22 cellular contexts compared by ENCODE assay signal in the genomic region with DNA sequence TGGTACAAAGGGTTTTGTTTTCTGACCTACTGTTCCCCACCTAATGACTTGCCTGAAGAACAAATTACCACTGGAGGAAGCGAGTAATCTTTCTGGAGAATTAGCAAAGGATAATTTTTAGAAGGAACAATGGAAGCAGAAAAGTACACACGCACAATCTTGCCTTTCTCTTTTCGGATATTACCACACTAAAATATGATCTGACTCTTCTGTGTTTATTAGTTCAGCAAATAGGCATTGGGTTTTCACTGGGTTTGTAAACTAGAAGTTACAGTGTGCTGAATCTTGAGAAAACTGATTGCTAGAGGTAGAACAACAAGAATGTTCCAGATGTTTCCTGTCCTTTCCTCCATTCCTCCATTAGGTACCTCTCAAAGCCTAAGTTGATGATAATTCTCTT.
DNase-seq lines count a peak whose midpoint lies in the region; ATAC-seq, FAIRE-seq and TF ChIP-seq lines count a peak whose summit lies in the region.
"Had no signal": no experiment of that assay in that cellular context is flagged by ENCODE, and none has a peak within 500 bp of the region (broad histone marks: within the 10 kb centered on the region; RNA-seq: fewer than 3 reads in every experiment).

No MANE protein-coding gene starts in this region.

- TF ChIP-seq CTCF in GM23338 (conservative IDR thresholded peaks at IDR 0.05; ENCODE audit: low read depth in 2 of 2) (no peak), endothelial cell of umbilical vein (IDR thresholded peaks at IDR 0.05; ENCODE audit: extremely low read depth in 1 of 2, insufficient read depth in 1 of 2, low read depth in 1 of 2, low read length in 2 of 2) (no peak), body of pancreas (IDR thresholded peaks at IDR 0.05) (no peak)

- no peaks in the 10 kb centered on the region for H3K27me3 Mint-ChIP-seq in GM23338 (ENCODE audit: insufficient read depth, low read depth, poor library complexity)
- H3K27me3 Mint-ChIP-seq: B cell; CD4-positive, alpha-beta T cell had no signal

- dilution Hi-C loops in endothelial cell of umbilical vein (cut with MboI; ENCODE audit: extremely low pct_ligation_motif_present, low sequenced_read_pairs), result no loop called here

- peak; percentile 15 for FAIRE-seq in endothelial cell of umbilical vein (lab: Jason Lieb, UNC)
- FAIRE-seq: A549, D721Med, G401.6, GM12891, GM19239 had no signal

- TF ChIP-seq POLR2A in endothelial cell of umbilical vein (IDR thresholded peaks at IDR 0.05; ENCODE audit: low read depth, low read length) (no peak), body of pancreas (IDR thresholded peaks at IDR 0.05) (no peak)

- CTCF ChIA-PET in endothelial cell of umbilical vein (lab: Charles Lee), result interaction anchor here (1.3 to 3.8 kb wide), 2 partner anchors 334 to 361 kb away, joined by 6 to 133 read pairs; no protein-coding TSS in a partner anchor

- H3K9me2 ChIP-seq in GM23338 (ENCODE audit: insufficient read depth), result no peaks in the 10 kb centered on the region

- no peaks in the 10 kb centered on the region for H3K9me1 ChIP-seq in endothelial cell of umbilical vein (replicated peaks; ENCODE audit: control insufficient read depth, extremely low read depth, insufficient read depth, low read length)

- H3K4me1 Mint-ChIP-seq in GM23338, result no peaks in the 10 kb centered on the region
- H3K4me1 Mint-ChIP-seq: B cell had no signal

- H3K27ac ChIP-seq in GM23338 (ENCODE audit: low read depth), result no peak overlapping the region
- H3K27ac ChIP-seq in endothelial cell of umbilical vein (ENCODE audit: insufficient read depth, low read depth, low read length), result peak overlapping the region; percentile 40
- H3K27ac ChIP-seq in body of pancreas, result no peak overlapping the region
- H3K27ac ChIP-seq: 22Rv1; A549; BLaER1 treated with 17β-estradiol and CSF1 and Interleukin-3, amounts not matched to agents 10 nM and 100 nM; C4-2B had no signal

- no peaks in the 10 kb centered on the region for H3K27me3 ChIP-seq in GM23338 (ENCODE audit: insufficient read depth)
- H3K27me3 ChIP-seq in endothelial cell of umbilical vein (ENCODE audit: control insufficient read depth in 2 of 2, insufficient read depth in 2 of 2, low read length in 2 of 2), result no peaks in the 10 kb centered on the region
- no peaks in the 10 kb centered on the region for H3K27me3 ChIP-seq in body of pancreas
- H3K27me3 ChIP-seq: BLaER1 treated with 17β-estradiol and CSF1 and Interleukin-3, amounts not matched to agents 10 nM and 100 nM had no signal

- POLR2A ChIA-PET in endothelial cell of umbilical vein (lab: Charles Lee), result no interaction called here

- no peaks in the 10 kb centered on the region for H3K9me3 ChIP-seq in endothelial cell of umbilical vein (replicated peaks; ENCODE audit: control insufficient read depth, insufficient read depth, low read length)
- no peaks in the 10 kb centered on the region for H3K9me3 ChIP-seq in body of pancreas
- H3K9me3 ChIP-seq: A549; BLaER1 treated with 17β-estradiol and CSF1 and Interleukin-3, amounts not matched to agents 10 nM and 100 nM; Caco-2 had no signal

- H3F3A ChIP-seq in GM23338 (replicated peaks; ENCODE audit: low read depth), result no peaks in the 10 kb centered on the region

- no peaks in the 10 kb centered on the region for H3K79me2 ChIP-seq in GM23338 (replicated peaks; ENCODE audit: insufficient read depth)
- no peaks in the 10 kb centered on the region for H3K79me2 ChIP-seq in endothelial cell of umbilical vein (ENCODE audit: control insufficient read depth, insufficient read depth, low read length)

- ATAC-seq in GM23338 (no peak), body of pancreas (no peak)
- ATAC-seq: A549; CD8-positive, alpha-beta T cell had no signal

- H3K27ac Mint-ChIP-seq in GM23338, result peak overlapping the region; percentile 25; the same call in 1 of the 2 replicates
- H3K27ac Mint-ChIP-seq: B cell; CD4-positive, alpha-beta T cell; CD8-positive, alpha-beta T cell had no signal

- DNase-seq in GM23338 (ENCODE audit: low spot score) (no peak), endothelial cell of umbilical vein (ENCODE audit: low read depth, low spot score) (peak; percentile 68), pulmonary artery endothelial cell (ENCODE audit: low read depth, low spot score) (peak; percentile 17), body of pancreas (no peak)
- DNase-seq in activated naive CD4-positive, alpha-beta T cell treated with anti-CD3 and anti-CD28 coated beads, Interleukin-2, amount 50 U/mL, for 16 hours, result no peak
- DNase-seq in activated CD4-positive, alpha-beta T cell treated with anti-CD3 and anti-CD28 coated beads, Interleukin-2, amount 50 U/mL, for 4 hours, result no peak
- DNase-seq: AML-193; Caco-2; Calu3; CD4-positive, alpha-beta T cell; CD8-positive, alpha-beta T cell; DMS79 treated with DMSO at 0.1 percent for 48 hours; GF-D8 had no signal

- BruUV-seq in endothelial cell of umbilical vein (replicated peaks; lab: Mats Ljungman, UMichigan), result no TSS peak

- H2AFZ ChIP-seq in GM23338 (no peak overlapping the region; the same call in 1 of the 2 replicates), endothelial cell of umbilical vein (ENCODE audit: low read depth, low read length) (peak overlapping the region; percentile 75)

- intact Hi-C loops in endothelial cell of umbilical vein (cut with micrococcal nuclease), result loop anchor here (10.0 kb wide), 3 partner anchors 329 to 711 kb away; a partner anchor contains a TSS
- intact Hi-C loops in body of pancreas (cut with DNase I), result no loop called here

- no peak overlapping the region for H3K4me3 Mint-ChIP-seq in GM23338
- H3K4me3 Mint-ChIP-seq: B cell; CD4-positive, alpha-beta T cell; CD8-positive, alpha-beta T cell had no signal

- 71% methylated on average over 3 of the region's 3 CpGs for WGBS in body of pancreas, 2 donors

- no peaks in the 10 kb centered on the region for H3K9me3 Mint-ChIP-seq in GM23338
- H3K9me3 Mint-ChIP-seq: CD4-positive, alpha-beta T cell had no signal

- no peaks in the 10 kb centered on the region for H4K20me1 ChIP-seq in GM23338 (replicated peaks; ENCODE audit: insufficient read depth)
- H4K20me1 ChIP-seq in endothelial cell of umbilical vein (replicated peaks; ENCODE audit: control insufficient read depth, extremely low read depth, insufficient read depth, low read length), result no peaks in the 10 kb centered on the region
- H4K20me1 ChIP-seq: BLaER1 treated with 17β-estradiol and CSF1 and Interleukin-3, amounts not matched to agents 10 nM and 100 nM had no signal

- H3K4me3 ChIP-seq in GM23338, result no peak overlapping the region
- H3K4me3 ChIP-seq in endothelial cell of umbilical vein (replicated peaks in 1 of 3; ENCODE audit: insufficient read depth in 1 of 3, low read depth in 1 of 3, low read length in 3 of 3), result no peak overlapping the region
- no peak overlapping the region for H3K4me3 ChIP-seq in body of pancreas
- H3K4me3 ChIP-seq: A549; BLaER1 treated with 17β-estradiol and CSF1 and Interleukin-3, amounts not matched to agents 10 nM and 100 nM had no signal

- H3K4me2 ChIP-seq in GM23338 (no peak overlapping the region), endothelial cell of umbilical vein (ENCODE audit: insufficient read depth, low read length) (peak overlapping the region; percentile 49)
- H3K4me2 ChIP-seq: A549; BLaER1 treated with 17β-estradiol and CSF1 and Interleukin-3, amounts not matched to agents 10 nM and 100 nM had no signal

- H3K4me1 ChIP-seq in GM23338 (ENCODE audit: insufficient read depth), result no peaks in the 10 kb centered on the region
- H3K4me1 ChIP-seq in endothelial cell of umbilical vein (ENCODE audit: control insufficient read depth, extremely low read depth, insufficient read depth, low read length), result peaks cover 18% of the 10 kb centered on the region
- H3K4me1 ChIP-seq in body of pancreas, result no peaks in the 10 kb centered on the region
- H3K4me1 ChIP-seq: A549; BLaER1 treated with 17β-estradiol and CSF1 and Interleukin-3, amounts not matched to agents 10 nM and 100 nM; Caco-2 had no signal

- H3K36me3 Mint-ChIP-seq in GM23338 (ENCODE audit: low read depth), result no peaks in the 10 kb centered on the region
- H3K36me3 Mint-ChIP-seq: CD8-positive, alpha-beta T cell had no signal

- H3K9ac ChIP-seq in endothelial cell of umbilical vein (replicated peaks; ENCODE audit: extremely low read depth, insufficient read depth, low read length), result peak overlapping the region; percentile 24
- H3K9ac ChIP-seq: BLaER1 treated with 17β-estradiol and CSF1 and Interleukin-3, amounts not matched to agents 10 nM and 100 nM had no signal

- no peaks in the 10 kb centered on the region for H3K36me3 ChIP-seq in GM23338 (ENCODE audit: insufficient read depth)
- H3K36me3 ChIP-seq in endothelial cell of umbilical vein (ENCODE audit: control insufficient read depth in 2 of 2, extremely low read depth in 1 of 2, insufficient read depth in 2 of 2, low read length in 2 of 2), result no peaks in the 10 kb centered on the region
- H3K36me3 ChIP-seq in body of pancreas (replicated peaks in 1 of 2; ENCODE audit: insufficient read depth in 1 of 2, low read depth in 2 of 2), result no peaks in the 10 kb centered on the region
- H3K36me3 ChIP-seq: BLaER1 treated with 17β-estradiol and CSF1 and Interleukin-3, amounts not matched to agents 10 nM and 100 nM had no signal

TF ChIP-seq in GM23338, 12 proteins besides CTCF, POLR2A, EP300 and RAD21 (continues in another document):
- TF ChIP-seq JUNB (IDR thresholded peaks at IDR 0.05; ENCODE audit: unreplicated experiment), result no peak
- TF ChIP-seq, protein P1, sequence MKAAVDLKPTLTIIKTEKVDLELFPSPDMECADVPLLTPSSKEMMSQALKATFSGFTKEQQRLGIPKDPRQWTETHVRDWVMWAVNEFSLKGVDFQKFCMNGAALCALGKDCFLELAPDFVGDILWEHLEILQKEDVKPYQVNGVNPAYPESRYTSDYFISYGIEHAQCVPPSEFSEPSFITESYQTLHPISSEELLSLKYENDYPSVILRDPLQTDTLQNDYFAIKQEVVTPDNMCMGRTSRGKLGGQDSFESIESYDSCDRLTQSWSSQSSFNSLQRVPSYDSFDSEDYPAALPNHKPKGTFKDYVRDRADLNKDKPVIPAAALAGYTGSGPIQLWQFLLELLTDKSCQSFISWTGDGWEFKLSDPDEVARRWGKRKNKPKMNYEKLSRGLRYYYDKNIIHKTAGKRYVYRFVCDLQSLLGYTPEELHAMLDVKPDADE (IDR thresholded peaks at IDR 0.05), result no peak
- TF ChIP-seq EZH2phosphoT487 (IDR thresholded peaks at IDR 0.05; ENCODE audit: unreplicated experiment), result no peak

TF ChIP-seq in endothelial cell of umbilical vein, 7 proteins besides CTCF, POLR2A, EP300 and RAD21:
- TF ChIP-seq GATA2 (IDR thresholded peaks at IDR 0.05; ENCODE audit: insufficient read depth, insufficient read length, low read depth, low read length) (peak; percentile 20), FOS (IDR thresholded peaks at IDR 0.05; ENCODE audit: borderline replicate concordance, insufficient read depth, low read length) (peak; percentile 47), JUN (IDR thresholded peaks at IDR 0.05; ENCODE audit: borderline replicate concordance, insufficient read depth, insufficient read length, low read depth) (no peak)

Comparison
In these comparisons a context has a peak if more than half of its experiments do, and no peak if none do; other contexts are left out.
1. DNase-seq: peak in endothelial cell of umbilical vein (single experiment) and pulmonary artery endothelial cell (single experiment); none in GM23338 (single experiment), body of pancreas (0 of 4), activated naive CD4-positive, alpha-beta T cell treated with anti-CD3 and anti-CD28 coated beads, Interleukin-2, amount 50 U/mL, for 16 hours (single experiment) and activated CD4-positive, alpha-beta T cell treated with anti-CD3 and anti-CD28 coated beads, Interleukin-2, amount 50 U/mL, for 4 hours (0 of 2).